28 cellular contexts compared by ENCODE assay signal in genomic region chr5:77152441-77152840, GRCh38.
"Had no signal": no experiment of that assay in that cellular context is flagged by ENCODE, and none has a peak within 500 bp of the region (broad histone marks: within the 10 kb centered on the region; RNA-seq: fewer than 3 reads in every experiment).

No MANE protein-coding gene starts in this region.

- H3K9me3 ChIP-seq: heart left ventricle, left lung, neutrophil, psoas muscle, right atrium auricular region, right lobe of liver, stomach, testis, thyroid gland, transverse colon, upper lobe of left lung had no signal

- H3K4me1 ChIP-seq: left lung, parathyroid adenoma, psoas muscle, right atrium auricular region, right lobe of liver, stomach, testis, thyroid gland, transverse colon, upper lobe of left lung had no signal

- H3K27me3 ChIP-seq: heart left ventricle, left lung, neutrophil, right atrium auricular region, right lobe of liver, stomach, testis, thyroid gland, transverse colon, upper lobe of left lung had no signal

- H3K4me3 ChIP-seq: heart left ventricle, left lung, lung, psoas muscle, right atrium auricular region, right lobe of liver, stomach, testis, thyroid gland, transverse colon, upper lobe of left lung had no signal

- H3K4me3 Mint-ChIP-seq: immature natural killer cell; mesothelial cell of epicardium; naive B cell; natural killer cell; stimulated activated effector memory CD8-positive, alpha-beta T cell treated with anti-CD3 and anti-CD28 coated beads, Interleukin-12 subunit alpha, Interleukin-12 subunit beta, amount 100 ng/mL, for 72 hours had no signal

- H3K27ac ChIP-seq: heart left ventricle, left lung, neutrophil, parathyroid adenoma, psoas muscle, right atrium auricular region, right lobe of liver, stomach, testis, thyroid gland, transverse colon, upper lobe of left lung had no signal

- H3K9ac ChIP-seq: parathyroid adenoma had no signal

- H2AFZ ChIP-seq: parathyroid adenoma had no signal

- H3K36me3 Mint-ChIP-seq: immature natural killer cell; naive B cell; natural killer cell; stimulated activated effector memory CD8-positive, alpha-beta T cell treated with anti-CD3 and anti-CD28 coated beads, Interleukin-12 subunit alpha, Interleukin-12 subunit beta, amount 100 ng/mL, for 72 hours had no signal

- DNase-seq: heart left ventricle; hypothalamus; immature natural killer cell; kidney; left colon; left lung; mesendoderm; naive B cell; natural killer cell; occipital lobe; psoas muscle; right lobe of liver; stimulated activated CD4-positive, alpha-beta T cell treated with anti-CD3 and anti-CD28 coated beads, Interleukin-12 subunit alpha, Interleukin-12 subunit beta, amount 100 ng/mL, for 4 hours; stimulated activated CD4-positive, alpha-beta T cell treated with anti-CD3 and anti-CD28 coated beads, Interleukin-15, amount 100 ng/mL, for 24 hours; stimulated activated CD4-positive, alpha-beta T cell treated with anti-CD3 and anti-CD28 coated beads, Interleukin-2, amount 100 ng/mL, for 24 hours; stimulated activated CD4-positive, alpha-beta T cell treated with anti-CD3 and anti-CD28 coated beads, Interleukin-4, amount 100 ng/mL, for 24 hours; stimulated activated naive CD8-positive, alpha-beta T cell treated with anti-CD3 and anti-CD28 coated beads, Interleukin-15, Interleukin-2, amounts not matched to agents 100 U/mL and 50 U/mL, for 24 hours; stomach; testis; thyroid gland; transverse colon had no signal

- H3K27ac Mint-ChIP-seq: immature natural killer cell; mesothelial cell of epicardium; naive B cell; natural killer cell; stimulated activated effector memory CD8-positive, alpha-beta T cell treated with anti-CD3 and anti-CD28 coated beads, Interleukin-12 subunit alpha, Interleukin-12 subunit beta, amount 100 ng/mL, for 72 hours had no signal

- H3K9me3 Mint-ChIP-seq: immature natural killer cell; mesothelial cell of epicardium; naive B cell; natural killer cell; stimulated activated effector memory CD8-positive, alpha-beta T cell treated with anti-CD3 and anti-CD28 coated beads, Interleukin-12 subunit alpha, Interleukin-12 subunit beta, amount 100 ng/mL, for 72 hours had no signal

- H3K36me3 ChIP-seq: heart left ventricle, left lung, neutrophil, right atrium auricular region, right lobe of liver, stomach, thyroid gland, transverse colon, upper lobe of left lung had no signal

- ATAC-seq: heart left ventricle; left colon; left lung; natural killer cell; psoas muscle; right lobe of liver; stimulated activated effector memory CD8-positive, alpha-beta T cell treated with anti-CD3 and anti-CD28 coated beads, Interleukin-12 subunit alpha, Interleukin-12 subunit beta, amount 100 ng/mL, for 72 hours; stimulated activated naive CD8-positive, alpha-beta T cell treated with anti-CD3 and anti-CD28 coated beads, Interleukin-15, Interleukin-2, amounts not matched to agents 100 U/mL and 50 U/mL, for 24 hours had no signal

- H3K4me1 Mint-ChIP-seq: immature natural killer cell; mesothelial cell of epicardium; naive B cell; natural killer cell; stimulated activated effector memory CD8-positive, alpha-beta T cell treated with anti-CD3 and anti-CD28 coated beads, Interleukin-12 subunit alpha, Interleukin-12 subunit beta, amount 100 ng/mL, for 72 hours had no signal

- H3K79me2 ChIP-seq: parathyroid adenoma had no signal
